Comparison of ENCODE assay signal across 8 cellular contexts in genomic region chr6:37783831-37784584, GRCh38. TPM values are rescaled to one million over a fixed set of nuclear protein-coding genes. Genes with fewer than 3 reads are reported as not detected.
DNase-seq lines count a peak whose midpoint lies in the region; ATAC-seq and TF ChIP-seq lines count a peak whose summit lies in the region.

No MANE protein-coding gene starts in this region.

- no CpG with 5 or more reads among the region's 38 CpGs for WGBS in mesendoderm (ENCODE audit: extremely low coverage, insufficient coverage, low lambda C conversion rate)

- BruUV-seq in PC-3 (replicated peaks; lab: Mats Ljungman, UMichigan): no TSS peak

- H3K4me1 ChIP-seq in PC-3 (ENCODE audit: insufficient read depth, low read length) (peaks cover 25% of the 10 kb centered on the region), mesendoderm (ENCODE audit: control insufficient read depth, low read depth, low read length) (peaks cover 15% of the 10 kb centered on the region)
- peaks cover 12% of the 10 kb centered on the region for H3K4me1 ChIP-seq in effector memory CD4-positive, alpha-beta T cell (ENCODE audit: control insufficient read depth, insufficient read depth, low read length, poor library complexity, severe bottlenecking)

- H3K9ac ChIP-seq in PC-3 (ENCODE audit: low read length) (peak overlapping the region; percentile 45), mesendoderm (ENCODE audit: low read length) (peak overlapping the region; percentile 79)

- peak overlapping the region; percentile 13 for H3K18ac ChIP-seq in mesendoderm (ENCODE audit: low read length)

- H3K4me3 ChIP-seq in PC-3 (ENCODE audit: low read length) (peak overlapping the region; percentile 59), mesendoderm (ENCODE audit: low read length) (peak overlapping the region; percentile 36)
- peak overlapping the region; percentile 36 for H3K4me3 ChIP-seq in effector memory CD4-positive, alpha-beta T cell (ENCODE audit: insufficient read depth, low read depth, low read length, poor library complexity, severe bottlenecking)

- H2BK120ac ChIP-seq in mesendoderm (ENCODE audit: low read depth, low read length): peak overlapping the region; percentile 7

- H2AFZ ChIP-seq in PC-3 (ENCODE audit: low read length): peak overlapping the region; percentile 95

- ATAC-seq in PC-3 (peak; percentile 52), HG03565 (IDR thresholded peaks at IDR 0.05; ENCODE audit: unreplicated experiment) (no peak)

- H4K20me1 ChIP-seq in PC-3 (ENCODE audit: low read length): no peaks in the 10 kb centered on the region

- H3F3A ChIP-seq in PC-3 (ENCODE audit: low read length, unreplicated experiment): no peaks in the 10 kb centered on the region

- CTCF ChIA-PET in PC-3 (lab: Charles Lee): interaction anchor here (0.7 kb wide), 1 partner anchor 260 kb away, joined by 5 read pairs; no protein-coding TSS in a partner anchor

- peak; percentile 32 for DNase-seq in activated CD4-positive, alpha-beta T cell treated with anti-CD3 and anti-CD28 coated beads for 48 hours
- DNase-seq in activated CD4-positive, alpha-beta T cell treated with anti-CD3 and anti-CD28 coated beads for 1 hour: no peak
- DNase-seq in PC-3 (no peak), mesendoderm (peak; percentile 45)
- no peak for DNase-seq in effector memory CD4-positive, alpha-beta T cell
- DNase-seq in effector CD4-positive, alpha-beta T cell: no peak

- no peaks in the 10 kb centered on the region for H3K9me3 ChIP-seq in PC-3 (ENCODE audit: low read length)
- H3K9me3 ChIP-seq in effector memory CD4-positive, alpha-beta T cell (ENCODE audit: control insufficient read depth, low read length): no peaks in the 10 kb centered on the region

- H3K9me2 ChIP-seq in PC-3 (replicated peaks; ENCODE audit: low read length): no peaks in the 10 kb centered on the region

- H4K8ac ChIP-seq in mesendoderm (ENCODE audit: low read depth, low read length): no peak overlapping the region

- 0 out of 2 replicates have a peak, but pooled peaks have one; percentile 20 for TF ChIP-seq CTCF in PC-3 (conservative IDR thresholded peaks at IDR 0.05; ENCODE audit: low read depth, low read length)

- no peak overlapping the region for H2BK5ac ChIP-seq in mesendoderm (ENCODE audit: low read length)

- POLR2A ChIA-PET in PC-3 (lab: Charles Lee; ENCODE audit: unreplicated experiment): no interaction called here

- intact Hi-C loops in PC-3 (cut with micrococcal nuclease): no loop called here

- H3K23ac ChIP-seq in mesendoderm (ENCODE audit: low read length): no peak overlapping the region

- no peak overlapping the region for H3K4ac ChIP-seq in mesendoderm (ENCODE audit: low read depth, low read length)

- no peak overlapping the region for H2AK5ac ChIP-seq in mesendoderm (ENCODE audit: low read length)

- no peak overlapping the region for H4K5ac ChIP-seq in mesendoderm (ENCODE audit: low read length)

- H3K4me2 ChIP-seq in PC-3 (ENCODE audit: low read length): peak overlapping the region; percentile 88
- H3K4me2 ChIP-seq in mesendoderm (ENCODE audit: low read length): peak overlapping the region; percentile 85

- H3K79me2 ChIP-seq in PC-3 (ENCODE audit: low read length): no peaks in the 10 kb centered on the region
- no peaks in the 10 kb centered on the region for H3K79me2 ChIP-seq in mesendoderm (ENCODE audit: control insufficient read depth, insufficient read depth, low read length)

- H2BK15ac ChIP-seq in mesendoderm (replicated peaks; ENCODE audit: low read depth): no peak overlapping the region

- H3K27me3 ChIP-seq in PC-3 (ENCODE audit: low read length) (no peaks in the 10 kb centered on the region), mesendoderm (ENCODE audit: insufficient read depth, low read length, poor library complexity) (no peaks in the 10 kb centered on the region)
- H3K27me3 ChIP-seq in effector memory CD4-positive, alpha-beta T cell (replicated peaks; ENCODE audit: control insufficient read depth, insufficient read depth, low read length, poor library complexity, severe bottlenecking): no peaks in the 10 kb centered on the region

- H3K56ac ChIP-seq in mesendoderm (ENCODE audit: low read length): peak overlapping the region; percentile 93

- H3K36me3 ChIP-seq in PC-3 (ENCODE audit: low read depth, low read length): no peaks in the 10 kb centered on the region
- H3K36me3 ChIP-seq in effector memory CD4-positive, alpha-beta T cell (ENCODE audit: control insufficient read depth, insufficient read depth, low read length): no peaks in the 10 kb centered on the region
- H3K36me3 ChIP-seq in mesendoderm (ENCODE audit: control insufficient read depth, insufficient read depth, low read length): no peaks in the 10 kb centered on the region

- H3K79me1 ChIP-seq in mesendoderm (ENCODE audit: low read length): no peaks in the 10 kb centered on the region

- no peak overlapping the region for H3K27ac ChIP-seq in PC-3 (ENCODE audit: low read length)
- no peak overlapping the region for H3K27ac ChIP-seq in effector memory CD4-positive, alpha-beta T cell (ENCODE audit: insufficient read depth, low read length, poor library complexity, severe bottlenecking)
- H3K27ac ChIP-seq in mesendoderm (ENCODE audit: low read depth, low read length): no peak overlapping the region
- H3K27ac ChIP-seq in temporal lobe (ENCODE audit: low read depth, low read length): peak overlapping the region; percentile 44

RNA-seq across cellular contexts. Expression of gene ZFAND3, which starts 35.5 kb away (rescaled TPM):
- total RNA-seq in PC-3 (2014; rRNA removed) (22.2 and 23.7 TPM in 2 replicates), temporal lobe (25.3 TPM)
- 37.9 TPM for polyA plus RNA-seq in mesendoderm (2013, experiment 1 of 2)
- polyA plus RNA-seq in mesendoderm (2013, experiment 2 of 2): 41.6 TPM

Comparison
In these comparisons a context has a peak if more than half of its experiments do, and no peak if none do; other contexts are left out.
1. DNase-seq: peak in activated CD4-positive, alpha-beta T cell treated with anti-CD3 and anti-CD28 coated beads for 48 hours (single experiment) and mesendoderm (single experiment); none in activated CD4-positive, alpha-beta T cell treated with anti-CD3 and anti-CD28 coated beads for 1 hour (single experiment), PC-3 (single experiment), effector memory CD4-positive, alpha-beta T cell (0 of 3) and effector CD4-positive, alpha-beta T cell (single experiment).
2. Peak in every context shown above with its lines, with median percentiles within 50 percentile points of each other: H3K4me3 ChIP-seq.